Comparison of ENCODE assay signal across 17 cellular contexts in the genomic region with DNA sequence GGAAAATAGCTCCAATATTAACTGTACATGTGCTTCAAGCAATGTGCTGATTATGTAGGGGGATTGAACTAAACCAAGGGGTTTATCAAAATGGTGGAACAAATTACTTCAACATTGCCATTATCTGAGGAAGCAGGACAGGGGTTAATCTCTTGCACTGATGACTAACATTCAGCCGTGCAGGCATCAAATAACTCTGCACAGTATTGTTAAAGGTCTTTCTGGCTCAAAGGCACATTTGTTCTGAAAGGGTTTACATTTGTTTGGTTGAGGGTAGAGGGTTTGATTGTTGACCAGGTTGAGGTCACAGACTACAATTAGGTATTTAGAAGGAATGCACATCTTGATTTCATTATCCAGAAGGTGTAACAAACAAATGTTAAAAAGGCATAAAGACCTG. TPM values are rescaled to one million over a fixed set of nuclear protein-coding genes. Genes with fewer than 3 reads are reported as not detected.
"Had no signal": no experiment of that assay in that cellular context is flagged by ENCODE, and none has a peak within 500 bp of the region (broad histone marks: within the 10 kb centered on the region; RNA-seq: fewer than 3 reads in every experiment).

No MANE protein-coding gene starts in this region.

- H3K27ac ChIP-seq: esophagus muscularis mucosa, prostate gland, right lobe of liver, suprapubic skin had no signal

- H3K27me3 ChIP-seq: esophagus muscularis mucosa, right lobe of liver, suprapubic skin had no signal

- DNase-seq: activated CD4-positive, alpha-beta memory T cell treated with anti-CD3 and anti-CD28 coated beads, Interleukin-2, amount 10 ng/mL, durations not matched to agents 7 days and 5 days; activated CD4-positive, alpha-beta T cell treated with anti-CD3 and anti-CD28 coated beads for 36 hours; activated effector memory CD4-positive, alpha-beta T cell treated with Interleukin-2 at 50 U/mL for 16 hours; activated T-cell treated with anti-CD3 and anti-CD28 coated beads, Interleukin-2, amount 50 U/mL, for 4 hours; cortex of kidney; effector CD4-positive, alpha-beta T cell; hippocampal formation; left ventricle myocardium superior; mesenchymal stem cell; naive thymus-derived CD8-positive, alpha-beta T cell; occipital lobe; right lobe of liver; T-helper 17 cell had no signal

- H3K4me3 ChIP-seq: esophagus muscularis mucosa, prostate gland, right lobe of liver, smooth muscle cell, suprapubic skin had no signal

- H3K4me1 ChIP-seq: esophagus muscularis mucosa, prostate gland, right lobe of liver, suprapubic skin had no signal

- H3K9me3 ChIP-seq: esophagus muscularis mucosa, prostate gland, right lobe of liver, suprapubic skin had no signal

- H3K36me3 ChIP-seq: esophagus muscularis mucosa, prostate gland, right lobe of liver, suprapubic skin had no signal

RNA-seq across cellular contexts. Expression of gene CCSER1, which starts 32.2 kb away (rescaled TPM):
- polyA plus RNA-seq: naive thymus-derived CD8-positive, alpha-beta T cell; smooth muscle cell had no signal
